Comparison of ENCODE assay signal across 8 cellular contexts in genomic region chr3:152835311-152836102, GRCh38. TPM values are rescaled to one million over a fixed set of nuclear protein-coding genes. Genes with fewer than 3 reads are reported as not detected.
DNase-seq lines count a peak whose midpoint lies in the region; ATAC-seq and TF ChIP-seq lines count a peak whose summit lies in the region.

No MANE protein-coding gene starts in this region.

- DNase-seq in NCI-H128 (lab: John Stamatoyannopoulos, UW; ENCODE audit: unreplicated experiment) = peak; percentile 6
- DNase-seq in left cardiac atrium = peak; percentile 75
- peak; percentile 22 for DNase-seq in pons (ENCODE audit: low spot score)
- DNase-seq in HK-2 (ENCODE audit: unreplicated experiment) = no peak

- peak; percentile 42 for ATAC-seq in HG02623 (IDR thresholded peaks at IDR 0.05; ENCODE audit: unreplicated experiment)
- peak; percentile 86 to 89 for ATAC-seq in left cardiac atrium

- peaks cover 12% of the 10 kb centered on the region for H3K4me1 Mint-ChIP-seq in activated naive CD8-positive, alpha-beta T cell (ENCODE audit: low read depth)

- H3K27ac ChIP-seq in 22Rv1 = peak overlapping the region; percentile 67

- TF ChIP-seq CTCF in 22Rv1 (IDR thresholded peaks at IDR 0.05) (peak; percentile 63), GM12872 (IDR thresholded peaks at IDR 0.05; ENCODE audit: insufficient read depth, low read depth, low read length) (peak; percentile 59)

- H3K4me3 Mint-ChIP-seq in activated naive CD8-positive, alpha-beta T cell = peak overlapping the region; percentile 86

- H3K27ac Mint-ChIP-seq in activated naive CD8-positive, alpha-beta T cell = no peak overlapping the region

- H3K27me3 Mint-ChIP-seq in activated naive CD8-positive, alpha-beta T cell = peaks cover 22% of the 10 kb centered on the region

- H3K36me3 Mint-ChIP-seq in activated naive CD8-positive, alpha-beta T cell = no peaks in the 10 kb centered on the region

- intact Hi-C loops in left cardiac atrium (cut with DNase I) = no loop called here

- H3K9me3 Mint-ChIP-seq in activated naive CD8-positive, alpha-beta T cell (ENCODE audit: low read depth) = no peaks in the 10 kb centered on the region

RNA-seq across cellular contexts. Expression of gene P2RY1, which starts 0.6 kb away (rescaled TPM):
- total RNA-seq in left cardiac atrium = 1 to 10 TPM; 2.8 to 4.3 TPM
